ENCODE assay signal across 8 cellular contexts in the genomic region with DNA sequence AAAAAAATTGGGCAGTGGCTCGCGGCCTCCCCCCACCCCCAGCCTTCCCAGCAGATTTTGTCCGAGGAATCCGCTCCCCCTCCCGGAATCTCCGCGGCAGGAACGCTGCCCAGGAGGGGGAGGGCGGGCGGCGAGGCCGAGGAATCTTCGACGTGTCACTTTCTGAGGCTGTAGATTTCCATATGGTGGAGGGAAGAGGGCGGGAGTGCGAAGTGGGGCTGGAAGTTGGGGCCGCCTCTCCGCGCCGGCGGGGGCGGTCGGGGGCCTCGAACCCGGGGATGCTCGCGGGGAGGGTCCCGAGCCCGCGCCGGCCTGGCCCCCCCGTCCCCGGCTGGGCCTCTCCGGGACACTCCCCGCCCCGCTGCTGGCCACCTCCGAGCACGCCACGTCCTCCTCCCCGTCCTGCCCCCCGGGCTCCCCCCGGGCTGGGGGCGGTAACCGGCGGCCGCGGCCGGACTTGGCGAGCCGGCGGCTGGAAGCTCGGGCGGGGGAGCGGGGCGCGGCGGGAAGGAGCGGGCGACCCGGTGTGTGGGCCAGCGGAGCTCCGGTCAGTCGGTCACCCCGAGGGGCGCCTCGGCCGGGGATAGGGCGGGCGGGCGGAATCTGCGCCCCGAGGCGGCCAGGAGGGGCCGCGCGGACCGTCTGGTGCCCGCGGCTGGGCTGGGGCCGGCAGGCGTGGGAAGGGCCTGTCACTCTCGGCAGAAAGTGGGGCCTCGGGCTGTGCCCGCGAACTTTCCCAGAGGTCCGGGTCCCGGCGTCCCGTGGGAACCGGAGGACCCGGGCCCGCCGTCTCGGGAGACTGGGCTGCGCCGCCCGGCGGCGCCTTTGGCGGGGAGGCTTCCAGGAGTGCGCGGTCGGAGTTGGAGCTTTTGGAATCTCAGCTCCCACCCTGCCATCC. TPM values are rescaled to one million over a fixed set of nuclear protein-coding genes. Genes with fewer than 3 reads are reported as not detected.
DNase-seq lines count a peak whose midpoint lies in the region; ATAC-seq lines count a peak whose summit lies in the region.

No MANE protein-coding gene starts in this region.

- peaks cover 2% of the 10 kb centered on the region for H3K27me3 Mint-ChIP-seq in activated CD4-positive, alpha-beta T cell treated with anti-CD3 and anti-CD28 coated beads for 36 hours

- no peak overlapping the region for H3K27ac Mint-ChIP-seq in activated CD4-positive, alpha-beta T cell treated with anti-CD3 and anti-CD28 coated beads for 36 hours

- peak overlapping the region; percentile 86 for H3K4me3 Mint-ChIP-seq in activated CD4-positive, alpha-beta T cell treated with anti-CD3 and anti-CD28 coated beads for 36 hours

- CTCF ChIA-PET in activated CD4-positive, alpha-beta T cell treated with anti-CD3 and anti-CD28 coated beads for 36 hours (lab: Charles Lee) = interaction anchor here (0.6 kb wide), 1 partner anchor 362 kb away, joined by 3 read pairs; no protein-coding TSS in a partner anchor

- H3K4me1 Mint-ChIP-seq in activated CD4-positive, alpha-beta T cell treated with anti-CD3 and anti-CD28 coated beads for 36 hours = peaks cover 30% of the 10 kb centered on the region

- ATAC-seq in activated CD4-positive, alpha-beta T cell treated with anti-CD3 and anti-CD28 coated beads for 36 hours = peak; percentile 21
- ATAC-seq in left lobe of liver (peak; percentile 84), HG03469 (IDR thresholded peaks at IDR 0.05; ENCODE audit: unreplicated experiment) (no peak)

- H3K36me3 Mint-ChIP-seq in activated CD4-positive, alpha-beta T cell treated with anti-CD3 and anti-CD28 coated beads for 36 hours (ENCODE audit: low read depth) = peaks cover 1% of the 10 kb centered on the region

- intact Hi-C loops in activated CD4-positive, alpha-beta T cell treated with anti-CD3 and anti-CD28 coated beads for 36 hours (cut with DNase I, micrococcal nuclease) = loop anchor here in 1 of 2 experiments (5.0 kb wide), 1 partner anchor 282 kb away; no protein-coding TSS in a partner anchor

- peak; percentile 96 for DNase-seq in GM03348 (ENCODE audit: low spot score)
- DNase-seq in HCEC 1CT = peak; percentile 79
- peak; percentile 15 for DNase-seq in NCI-H2029 treated with DMSO at 0.1 percent for 48 hours (lab: John Stamatoyannopoulos, UW)
- peak; percentile 57 for DNase-seq in activated CD4-positive, alpha-beta T cell treated with anti-CD3 and anti-CD28 coated beads for 36 hours
- peak; percentile 87 for DNase-seq in dermis blood vessel endothelial cell
- peak; percentile 89 for DNase-seq in left lobe of liver (ENCODE audit: low spot score)
- DNase-seq in stimulated activated CD4-positive, alpha-beta T cell treated with anti-CD3 and anti-CD28 coated beads, Interleukin-2, amount 100 ng/mL, for 24 hours = peak; percentile 38 to 44

- no peaks in the 10 kb centered on the region for H3K9me3 Mint-ChIP-seq in activated CD4-positive, alpha-beta T cell treated with anti-CD3 and anti-CD28 coated beads for 36 hours (ENCODE audit: low read depth)

- POLR2A ChIA-PET in activated CD4-positive, alpha-beta T cell treated with anti-CD3 and anti-CD28 coated beads for 36 hours (lab: Charles Lee) = no interaction called here

RNA-seq across cellular contexts. Expression of a gene that starts 0.9 kb away (rescaled TPM):
- 10 to 100 TPM; 10.5 to 14.2 TPM for total RNA-seq in activated CD4-positive, alpha-beta T cell treated with anti-CD3 and anti-CD28 coated beads for 36 hours
- total RNA-seq in dermis blood vessel endothelial cell (126 and 138 TPM in 2 replicates), left lobe of liver (44.6 TPM)

Comparison
In these comparisons a context has a peak if more than half of its experiments do, and no peak if none do; other contexts are left out.
1. DNase-seq: peak in every context shown above with its lines; median percentile 96 in GM03348; 89 in left lobe of liver; 87 in dermis blood vessel endothelial cell; 79 in HCEC 1CT; 57 in activated CD4-positive, alpha-beta T cell treated with anti-CD3 and anti-CD28 coated beads for 36 hours; 41 in stimulated activated CD4-positive, alpha-beta T cell treated with anti-CD3 and anti-CD28 coated beads, Interleukin-2, amount 100 ng/mL, for 24 hours; 15 in NCI-H2029 treated with DMSO at 0.1 percent for 48 hours.